In genomic region chr6:4809999-4810918, GRCh38 we compare ENCODE assay signal across 2 cellular contexts.
TF ChIP-seq lines count a peak whose summit lies in the region.

No MANE protein-coding gene starts in this region.

TF ChIP-seq in SK-N-SH treated with all-trans-retinoic acid at 6 μM for 48 hours, 23 proteins besides CTCF, POLR2A, EP300 and RAD21:
- TF ChIP-seq POU6F1 (CRISPR knock-in tag; IDR thresholded peaks at IDR 0.05; ENCODE audit: borderline replicate concordance, low read depth) = no peak
- no peak for TF ChIP-seq ARNTL (CRISPR knock-in tag; IDR thresholded peaks at IDR 0.05; ENCODE audit: borderline replicate concordance, low read depth)
- no peak for TF ChIP-seq ISL1 (CRISPR knock-in tag; IDR thresholded peaks at IDR 0.05)
- no peak for TF ChIP-seq TSHZ2 (CRISPR knock-in tag; IDR thresholded peaks at IDR 0.05)

TF ChIP-seq in SK-N-SH, 30 proteins besides CTCF, POLR2A, EP300 and RAD21 (continued from another document):
- TF ChIP-seq FOXJ3 (CRISPR knock-in tag; IDR thresholded peaks at IDR 0.05) (no peak), SMC3 (IDR thresholded peaks at IDR 0.05; ENCODE audit: low read depth, low read length) (no peak), MEF2A (IDR thresholded peaks at IDR 0.05; ENCODE audit: borderline replicate concordance, low read depth) (no peak), MAX (IDR thresholded peaks at IDR 0.05; ENCODE audit: low read depth) (no peak)
